ENCODE assay signal across 8 cellular contexts in genomic region chr1:87227651-87228050, GRCh38.
"Had no signal": no experiment of that assay in that cellular context is flagged by ENCODE, and none has a peak within 500 bp of the region (broad histone marks: within the 10 kb centered on the region; RNA-seq: fewer than 3 reads in every experiment).

No MANE protein-coding gene starts in this region.

- FAIRE-seq: G401.6, GM12878, GM12891, GM12892, GM18507, GM19239 had no signal

- ATAC-seq: GM12878 had no signal

- DNase-seq: GDM1, GF-D8 had no signal

- H3K4me3 ChIP-seq: GM12878 had no signal
